Comparison of ENCODE assay signal across 8 cellular contexts in genomic region chr1:62746086-62746808, GRCh38. TPM values are rescaled to one million over a fixed set of nuclear protein-coding genes. Genes with fewer than 3 reads are reported as not detected.
DNase-seq lines count a peak whose midpoint lies in the region; ATAC-seq and TF ChIP-seq lines count a peak whose summit lies in the region.

No MANE protein-coding gene starts in this region.

- no peak overlapping the region for H3K27ac ChIP-seq in ACC112 (ENCODE audit: low read depth, low read length)
- no peak overlapping the region for H3K27ac ChIP-seq in ascending aorta
- no peak overlapping the region for H3K27ac ChIP-seq in thoracic aorta

- H3K4me3 ChIP-seq in ACC112 (ENCODE audit: low read depth, low read length) (peak overlapping the region; percentile 71), GM12875 (ENCODE audit: low read depth, low read length) (no peak overlapping the region), ascending aorta (peak overlapping the region in 1 of 2 donors; percentile 51), thoracic aorta (peak overlapping the region; percentile 51)

- H3K79me2 ChIP-seq in ACC112 (ENCODE audit: control insufficient read depth, insufficient read depth, low read length, unreplicated experiment), result no peaks in the 10 kb centered on the region

- TF ChIP-seq CTCF in GM12875 (IDR thresholded peaks at IDR 0.05; ENCODE audit: borderline replicate concordance, insufficient read depth, low read depth, low read length), result peak; percentile 23; the same call in 1 of the 2 replicates
- TF ChIP-seq CTCF in ascending aorta (IDR thresholded peaks at IDR 0.05), result peak; percentile 40 to 72 (median 43)
- TF ChIP-seq CTCF in thoracic aorta (IDR thresholded peaks at IDR 0.05), result peak; percentile 46

- H3K9me3 ChIP-seq in ascending aorta (no peaks in the 10 kb centered on the region), thoracic aorta (no peaks in the 10 kb centered on the region)

- DNase-seq in NCI-H2107 treated with DMSO at 0.1 percent for 48 hours (lab: John Stamatoyannopoulos, UW; ENCODE audit: unreplicated experiment), result peak; percentile 69
- no peak for DNase-seq in ascending aorta (ENCODE audit: low spot score in 2 of 2)
- DNase-seq in iPS-NIHi7 (ENCODE audit: extremely low spot score), result peak; percentile 26
- DNase-seq in thoracic aorta (ENCODE audit: low spot score), result no peak
- no peak for DNase-seq in COLO668 (lab: John Stamatoyannopoulos, UW; ENCODE audit: unreplicated experiment)
- no peak for DNase-seq in NCI-H1048 (lab: John Stamatoyannopoulos, UW)

- ATAC-seq in thoracic aorta (ENCODE audit: insufficient number of reproducible peaks, low FRiP score, low read depth), result no peak

- H3K27me3 ChIP-seq in ACC112 (ENCODE audit: insufficient read depth, low read length) (no peaks in the 10 kb centered on the region), ascending aorta (no peaks in the 10 kb centered on the region), thoracic aorta (replicated peaks; ENCODE audit: insufficient read depth) (no peaks in the 10 kb centered on the region)

- no peaks in the 10 kb centered on the region for H3K36me3 ChIP-seq in ACC112 (ENCODE audit: insufficient read depth, low read length)
- no peaks in the 10 kb centered on the region for H3K36me3 ChIP-seq in ascending aorta
- H3K36me3 ChIP-seq in thoracic aorta, result no peaks in the 10 kb centered on the region

- intact Hi-C loops in ascending aorta (cut with DNase I), result loop anchor here (1.0 to 5.0 kb wide), 2 partner anchors 59 to 216 kb away; partner anchors contain the start of gene DOCK7

- peak overlapping the region; percentile 94 for H2AFZ ChIP-seq in ACC112 (ENCODE audit: low read length, unreplicated experiment)

- peaks cover 7% of the 10 kb centered on the region for H3K4me1 ChIP-seq in ACC112 (ENCODE audit: control insufficient read depth, insufficient read depth, low read length, unreplicated experiment)
- peaks cover 0 to 2% of the 10 kb centered on the region in 2 donors for H3K4me1 ChIP-seq in ascending aorta
- H3K4me1 ChIP-seq in thoracic aorta (ENCODE audit: control insufficient read depth in 1 of 2, low read depth in 2 of 2), result peaks cover 9 to 15% of the 10 kb centered on the region in 2 donors

RNA-seq across cellular contexts. Expression of gene ATG4C, which starts 37.7 kb away (rescaled TPM):
- total RNA-seq in ascending aorta (9.7 TPM), thoracic aorta (10 to 100 TPM in 1 of 2 donors, 1 to 10 TPM in 1; 9.9 to 21.1 TPM)

RNA-seq across cellular contexts. Expression of gene DOCK7, which starts 58.1 kb away (rescaled TPM):
- 46.0 TPM for total RNA-seq in ascending aorta
- total RNA-seq in thoracic aorta, result 10 to 100 TPM; 52.7 to 75.7 TPM

Comparison
In these comparisons a context has a peak if more than half of its experiments do, and no peak if none do; other contexts are left out.
1. DNase-seq: peak in NCI-H2107 treated with DMSO at 0.1 percent for 48 hours (single experiment) and iPS-NIHi7 (single experiment); none in ascending aorta (0 of 2), thoracic aorta (single experiment), COLO668 (single experiment) and NCI-H1048 (single experiment).
2. Peak in every context shown above with its lines, with median percentiles within 50 percentile points of each other: CTCF ChIP-seq.